ENCODE assay signal across 1 cellular context in the genomic region with DNA sequence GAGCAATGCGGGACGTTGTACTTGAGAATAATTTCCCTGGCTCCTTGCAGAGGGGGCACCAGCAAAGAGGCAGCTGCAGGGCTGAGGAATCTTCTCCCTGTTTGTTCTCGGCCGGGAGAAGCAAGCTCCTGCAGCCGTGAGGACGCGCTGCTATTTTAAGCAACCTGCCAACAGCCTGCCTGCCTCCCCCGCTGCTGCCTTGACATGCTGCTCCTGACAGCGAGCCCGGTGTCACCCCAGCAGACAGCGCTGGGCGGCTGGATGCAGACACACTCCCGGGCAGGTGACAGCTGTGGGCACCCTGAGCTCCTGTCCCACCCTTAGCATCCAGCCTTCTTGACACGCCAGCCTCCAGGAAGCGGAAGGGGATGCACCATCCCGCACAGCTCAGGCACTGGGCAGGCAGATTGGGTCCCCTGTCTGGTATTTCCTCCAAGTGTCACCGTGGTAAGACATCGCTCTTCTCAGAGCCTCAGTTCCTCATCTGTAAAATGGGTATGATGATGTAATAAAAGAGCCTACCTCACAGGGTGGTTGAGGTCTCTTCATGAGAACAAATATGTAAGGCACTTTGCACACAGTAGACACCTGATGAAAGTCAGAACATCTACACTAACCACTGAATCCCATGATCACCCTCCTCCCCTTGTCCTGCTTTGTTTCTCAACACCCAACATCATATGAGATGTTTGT.
TF ChIP-seq lines count a peak whose summit lies in the region.

No MANE protein-coding gene starts in this region.

TF ChIP-seq in SK-N-SH treated with all-trans-retinoic acid at 6 μM for 48 hours, 23 proteins besides CTCF, POLR2A, EP300 and RAD21 (continued from another document):
- TF ChIP-seq, protein P1, sequence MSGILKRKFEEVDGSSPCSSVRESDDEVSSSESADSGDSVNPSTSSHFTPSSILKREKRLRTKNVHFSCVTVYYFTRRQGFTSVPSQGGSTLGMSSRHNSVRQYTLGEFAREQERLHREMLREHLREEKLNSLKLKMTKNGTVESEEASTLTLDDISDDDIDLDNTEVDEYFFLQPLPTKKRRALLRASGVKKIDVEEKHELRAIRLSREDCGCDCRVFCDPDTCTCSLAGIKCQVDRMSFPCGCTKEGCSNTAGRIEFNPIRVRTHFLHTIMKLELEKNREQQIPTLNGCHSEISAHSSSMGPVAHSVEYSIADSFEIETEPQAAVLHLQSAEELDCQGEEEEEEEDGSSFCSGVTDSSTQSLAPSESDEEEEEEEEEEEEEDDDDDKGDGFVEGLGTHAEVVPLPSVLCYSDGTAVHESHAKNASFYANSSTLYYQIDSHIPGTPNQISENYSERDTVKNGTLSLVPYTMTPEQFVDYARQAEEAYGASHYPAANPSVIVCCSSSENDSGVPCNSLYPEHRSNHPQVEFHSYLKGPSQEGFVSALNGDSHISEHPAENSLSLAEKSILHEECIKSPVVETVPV (CRISPR knock-in tag; IDR thresholded peaks at IDR 0.05): no peak
- no peak for TF ChIP-seq ESRRG (CRISPR knock-in tag; IDR thresholded peaks at IDR 0.05)
- no peak for TF ChIP-seq ZNF8 (CRISPR knock-in tag; IDR thresholded peaks at IDR 0.05)
- no peak for TF ChIP-seq ARNTL (CRISPR knock-in tag; IDR thresholded peaks at IDR 0.05; ENCODE audit: borderline replicate concordance, low read depth)
- no peak for TF ChIP-seq CSDC2 (CRISPR knock-in tag; IDR thresholded peaks at IDR 0.05)
- no peak for TF ChIP-seq TOX (CRISPR knock-in tag; IDR thresholded peaks at IDR 0.05; ENCODE audit: borderline replicate concordance)
- no peak for TF ChIP-seq ZFP30 (CRISPR knock-in tag; IDR thresholded peaks at IDR 0.05)
- TF ChIP-seq, protein P2, sequence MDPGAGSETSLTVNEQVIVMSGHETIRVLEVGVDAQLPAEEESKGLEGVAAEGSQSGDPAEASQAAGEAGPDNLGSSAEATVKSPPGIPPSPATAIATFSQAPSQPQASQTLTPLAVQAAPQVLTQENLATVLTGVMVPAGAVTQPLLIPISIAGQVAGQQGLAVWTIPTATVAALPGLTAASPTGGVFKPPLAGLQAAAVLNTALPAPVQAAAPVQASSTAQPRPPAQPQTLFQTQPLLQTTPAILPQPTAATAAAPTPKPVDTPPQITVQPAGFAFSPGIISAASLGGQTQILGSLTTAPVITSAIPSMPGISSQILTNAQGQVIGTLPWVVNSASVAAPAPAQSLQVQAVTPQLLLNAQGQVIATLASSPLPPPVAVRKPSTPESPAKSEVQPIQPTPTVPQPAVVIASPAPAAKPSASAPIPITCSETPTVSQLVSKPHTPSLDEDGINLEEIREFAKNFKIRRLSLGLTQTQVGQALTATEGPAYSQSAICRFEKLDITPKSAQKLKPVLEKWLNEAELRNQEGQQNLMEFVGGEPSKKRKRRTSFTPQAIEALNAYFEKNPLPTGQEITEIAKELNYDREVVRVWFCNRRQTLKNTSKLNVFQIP (CRISPR knock-in tag; IDR thresholded peaks at IDR 0.05; ENCODE audit: borderline replicate concordance, low read depth): no peak
